ENCODE assay signal across 8 cellular contexts in genomic region chr5:36606052-36606436, GRCh38. TPM values are rescaled to one million over a fixed set of nuclear protein-coding genes. Genes with fewer than 3 reads are reported as not detected.
A peak's percentile ranks its signal among the peaks of the same experiment; 100 is the strongest.
DNase-seq lines count a peak whose midpoint lies in the region; ATAC-seq and TF ChIP-seq lines count a peak whose summit lies in the region.

No MANE protein-coding gene starts in this region.

- no peaks in the 10 kb centered on the region for H3K79me2 ChIP-seq in Loucy (ENCODE audit: insufficient read depth, low read length)

- H3K27me3 ChIP-seq in BJ (ENCODE audit: control insufficient read depth, insufficient read depth, low read length) (peaks cover 2% of the 10 kb centered on the region), Loucy (ENCODE audit: insufficient read depth, low read length, poor library complexity, severe bottlenecking) (no peaks in the 10 kb centered on the region), duodenal mucosa (ENCODE audit: control insufficient read depth in 1 of 2, insufficient read depth in 2 of 2, low read length in 2 of 2) (peaks cover 7 to 34% of the 10 kb centered on the region in 2 donors)

- H3K9me3 ChIP-seq in Loucy (ENCODE audit: insufficient read depth, low read depth, low read length), result no peaks in the 10 kb centered on the region
- H3K9me3 ChIP-seq in duodenal mucosa (ENCODE audit: control insufficient read depth in 1 of 2, low read length in 2 of 2), result no peaks in the 10 kb centered on the region

- H3K27ac ChIP-seq in duodenal mucosa (ENCODE audit: low read depth, low read length), result no peak overlapping the region

- peak overlapping the region; percentile 38 for H3K9ac ChIP-seq in Loucy (ENCODE audit: low read depth, low read length, poor library complexity, severe bottlenecking)
- H3K9ac ChIP-seq in duodenal mucosa (ENCODE audit: low read depth in 1 of 2, low read length in 2 of 2), result peak overlapping the region; percentile 28 to 51

- H3K4me1 ChIP-seq in Loucy (ENCODE audit: insufficient read depth, low read length, poor library complexity, severe bottlenecking) (peaks cover 9% of the 10 kb centered on the region), duodenal mucosa (ENCODE audit: control insufficient read depth in 1 of 2, insufficient read depth in 2 of 2, low read length in 2 of 2) (peaks cover 0 to 3% of the 10 kb centered on the region in 2 donors)

- DNase-seq in BJ (ENCODE audit: low read depth), result no peak
- DNase-seq in natural killer cell treated with Interleukin-12 subunit alpha and Interleukin-12 subunit beta and Interleukin-15 and Interleukin-18, amount 100 ng/mL, for 72 hours (ENCODE audit: low spot score), result no peak
- no peak for DNase-seq in SK-N-DZ (ENCODE audit: low spot score)
- DNase-seq in NCI-H1417 (lab: John Stamatoyannopoulos, UW), result no peak
- DNase-seq in KG1 (lab: John Stamatoyannopoulos, UW), result no peak
- no peak for DNase-seq in foreskin melanocyte

- H2AFZ ChIP-seq in Loucy (ENCODE audit: low read length), result peak overlapping the region; percentile 84

- H3K9me2 ChIP-seq in Loucy (replicated peaks; ENCODE audit: low read depth, low read length), result no peaks in the 10 kb centered on the region

- H3K36me3 Mint-ChIP-seq in natural killer cell treated with Interleukin-12 subunit alpha and Interleukin-12 subunit beta and Interleukin-15 and Interleukin-18, amount 100 ng/mL, for 72 hours, result no peaks in the 10 kb centered on the region

- no peaks in the 10 kb centered on the region for H3K9me3 Mint-ChIP-seq in natural killer cell treated with Interleukin-12 subunit alpha and Interleukin-12 subunit beta and Interleukin-15 and Interleukin-18, amount 100 ng/mL, for 72 hours

- H3K4me3 ChIP-seq in BJ (ENCODE audit: low read depth, low read length) (peak overlapping the region; percentile 49), Loucy (ENCODE audit: low read length, poor library complexity, severe bottlenecking) (peak overlapping the region; percentile 70), duodenal mucosa (ENCODE audit: low read depth in 1 of 2, low read length in 2 of 2) (peak overlapping the region; percentile 75 to 88)

- peaks cover 6 to 10% of the 10 kb centered on the region in 2 donors for H3K4me1 Mint-ChIP-seq in natural killer cell treated with Interleukin-12 subunit alpha and Interleukin-12 subunit beta and Interleukin-15 and Interleukin-18, amount 100 ng/mL, for 72 hours (ENCODE audit: low read depth in 2 of 2)

- POLR2A ChIA-PET in BJ (lab: Charles Lee), result no interaction called here

- H4K20me1 ChIP-seq in Loucy (ENCODE audit: insufficient read depth, low read length, poor library complexity, severe bottlenecking), result no peaks in the 10 kb centered on the region

- H3K4me2 ChIP-seq in Loucy (ENCODE audit: low read depth, low read length, poor library complexity, severe bottlenecking), result peak overlapping the region; percentile 70

- TF ChIP-seq CTCF in BJ (IDR thresholded peaks at IDR 0.05; ENCODE audit: insufficient read depth, low read depth, low read length) (no peak), Loucy (conservative IDR thresholded peaks at IDR 0.05; ENCODE audit: low read length) (no peak)

- no peak overlapping the region for H3K27ac Mint-ChIP-seq in natural killer cell treated with Interleukin-12 subunit alpha and Interleukin-12 subunit beta and Interleukin-15 and Interleukin-18, amount 100 ng/mL, for 72 hours

- no peaks in the 10 kb centered on the region for H3F3A ChIP-seq in Loucy (ENCODE audit: low read depth)

- CTCF ChIA-PET in BJ (lab: Yijun Ruan, JAX), result interaction anchor here (1.1 kb wide), 1 partner anchor 87 kb away, joined by 4 read pairs; no protein-coding TSS in a partner anchor

- peaks cover 30 to 46% of the 10 kb centered on the region in 2 donors for H3K27me3 Mint-ChIP-seq in natural killer cell treated with Interleukin-12 subunit alpha and Interleukin-12 subunit beta and Interleukin-15 and Interleukin-18, amount 100 ng/mL, for 72 hours

- H3K36me3 ChIP-seq in BJ (ENCODE audit: control insufficient read depth, insufficient read depth, low read length), result no peaks in the 10 kb centered on the region
- no peaks in the 10 kb centered on the region for H3K36me3 ChIP-seq in Loucy (ENCODE audit: insufficient read depth, low read length)
- no peaks in the 10 kb centered on the region for H3K36me3 ChIP-seq in duodenal mucosa (ENCODE audit: control insufficient read depth in 1 of 2, insufficient read depth in 2 of 2, low read length in 2 of 2)

- peak overlapping the region; percentile 87 for H3K4me3 Mint-ChIP-seq in natural killer cell treated with Interleukin-12 subunit alpha and Interleukin-12 subunit beta and Interleukin-15 and Interleukin-18, amount 100 ng/mL, for 72 hours

- no peak for ATAC-seq in natural killer cell treated with Interleukin-12 subunit alpha and Interleukin-12 subunit beta and Interleukin-15 and Interleukin-18, amount 100 ng/mL, for 72 hours

RNA-seq across cellular contexts. Expression of gene SLC1A3, which starts 0.4 kb away (rescaled TPM):
- 0.37 and 0.54 TPM in 2 replicates for polyA plus RNA-seq in BJ (2011; rRNA removed)
- polyA minus RNA-seq in BJ (2011; rRNA and poly(A)+ RNA removed), result 0.19 and 0.62 TPM in 2 replicates
- total RNA-seq in natural killer cell treated with Interleukin-12 subunit alpha and Interleukin-12 subunit beta and Interleukin-15 and Interleukin-18, amount 100 ng/mL, for 72 hours, result 1 to 10 TPM in 1 of 2 donors, not detected in 1; 1.2 TPM
- polyA plus RNA-seq in SK-N-DZ (2014; cell fraction: cytosol; rRNA removed), result 0.79 and 1.1 TPM in 2 replicates
- polyA plus RNA-seq in SK-N-DZ (2014; cell fraction: nucleus; rRNA removed), result 1.7 and 4.1 TPM in 2 replicates
